In the genomic region with DNA sequence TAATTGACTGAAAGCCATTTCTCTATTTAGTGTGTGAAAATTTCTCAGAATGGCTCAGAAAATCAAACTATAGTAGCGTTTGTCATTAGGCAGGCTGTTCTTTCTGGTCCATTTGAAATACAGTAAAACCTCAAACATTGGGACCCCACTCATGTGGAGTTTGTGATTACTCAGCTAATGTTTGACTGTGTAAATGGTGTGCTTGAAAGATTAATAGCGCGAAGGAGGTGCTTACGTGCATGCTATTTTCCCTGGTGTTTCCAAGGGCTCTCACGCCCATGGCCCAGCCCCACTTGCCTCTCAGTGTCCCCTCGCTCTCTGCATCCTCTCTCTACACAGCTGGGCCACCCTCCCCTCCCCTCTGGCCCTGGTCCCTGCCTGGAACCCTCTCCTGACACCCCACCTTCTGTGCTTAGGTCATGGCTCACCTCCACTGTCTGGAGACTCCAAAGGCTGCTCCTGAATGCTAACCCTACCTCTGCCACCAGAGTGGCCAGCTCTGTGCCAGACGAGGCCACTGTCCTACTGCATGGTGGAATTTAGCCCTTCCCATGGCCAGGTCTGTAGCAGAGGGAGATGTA, we compare ENCODE assay signal across 14 cellular contexts.
DNase-seq lines count a peak whose midpoint lies in the region; ATAC-seq lines count a peak whose summit lies in the region.
"Had no signal": no experiment of that assay in that cellular context is flagged by ENCODE, and none has a peak within 500 bp of the region (broad histone marks: within the 10 kb centered on the region; RNA-seq: fewer than 3 reads in every experiment).

No MANE protein-coding gene starts in this region.

- no peak overlapping the region for H3K27ac ChIP-seq in naive thymus-derived CD4-positive, alpha-beta T cell (ENCODE audit: low read depth, low read length)
- H3K27ac ChIP-seq: RWPE1 had no signal

- no peak for DNase-seq in T-helper 2 cell treated with Interferon-gamma antibody and Interleukin-4, amounts not matched to agents 5 μg/mL and 100 μg/mL, for 36 hours (ENCODE audit: low spot score)
- DNase-seq in T-helper 2 cell: no peak
- peak; percentile 82 for DNase-seq in DMS79 treated with DMSO at 0.1 percent for 48 hours (lab: John Stamatoyannopoulos, UW)
- DNase-seq in NCI-H345 treated with DMSO at 0.1 percent for 48 hours (lab: John Stamatoyannopoulos, UW; ENCODE audit: unreplicated experiment): peak; percentile 24
- DNase-seq in naive thymus-derived CD4-positive, alpha-beta T cell: no peak
- no peak for DNase-seq in 8988T
- DNase-seq in GM19238 (ENCODE audit: insufficient read length, low spot score): no peak
- DNase-seq: COR-L47, NCI-H1105, NCI-H526 treated with DMSO at 0.1 percent for 48 hours, PC-3, SW 1271 had no signal

- H3K27me3 ChIP-seq in naive thymus-derived CD4-positive, alpha-beta T cell (ENCODE audit: control insufficient read depth in 2 of 2, insufficient read depth in 2 of 2, low read length in 2 of 2): no peaks in the 10 kb centered on the region

- no peak for ATAC-seq in naive thymus-derived CD4-positive, alpha-beta T cell
- ATAC-seq: PC-3 had no signal

- no peaks in the 10 kb centered on the region for H3K9me3 ChIP-seq in naive thymus-derived CD4-positive, alpha-beta T cell (ENCODE audit: control insufficient read depth in 2 of 3, low read length in 3 of 3)
- H3K9me3 ChIP-seq: HAP-1 had no signal

- CTCF ChIA-PET in naive thymus-derived CD4-positive, alpha-beta T cell (lab: Charles Lee): no interaction called here

- intact Hi-C loops in naive thymus-derived CD4-positive, alpha-beta T cell (cut with micrococcal nuclease): loop anchor here in 1 of 2 donors (5.0 kb wide), 1 partner anchor 47 kb away; no protein-coding TSS in a partner anchor

- no peaks in the 10 kb centered on the region for H3K27me3 Mint-ChIP-seq in T-helper 2 cell treated with Interferon-gamma antibody and Interleukin-4, amounts not matched to agents 5 μg/mL and 100 μg/mL, for 36 hours (ENCODE audit: low read depth)
- H3K27me3 Mint-ChIP-seq in naive thymus-derived CD4-positive, alpha-beta T cell: no peaks in the 10 kb centered on the region

- no peak overlapping the region for H3K4me3 ChIP-seq in naive thymus-derived CD4-positive, alpha-beta T cell (ENCODE audit: low read length)
- H3K4me3 ChIP-seq: HAP-1 had no signal

- H3K4me1 Mint-ChIP-seq in T-helper 2 cell treated with Interferon-gamma antibody and Interleukin-4, amounts not matched to agents 5 μg/mL and 100 μg/mL, for 36 hours (ENCODE audit: low read depth): peaks cover 61% of the 10 kb centered on the region
- H3K4me1 Mint-ChIP-seq in naive thymus-derived CD4-positive, alpha-beta T cell: peaks cover 31 to 72% (median 55%) of the 10 kb centered on the region in 7 donors

- no peak overlapping the region for H3K4me3 Mint-ChIP-seq in T-helper 2 cell treated with Interferon-gamma antibody and Interleukin-4, amounts not matched to agents 5 μg/mL and 100 μg/mL, for 36 hours
- H3K4me3 Mint-ChIP-seq in naive thymus-derived CD4-positive, alpha-beta T cell: peak overlapping the region in 1 of 10 donors; percentile 4

- H3K27ac Mint-ChIP-seq in T-helper 2 cell treated with Interferon-gamma antibody and Interleukin-4, amounts not matched to agents 5 μg/mL and 100 μg/mL, for 36 hours: peak overlapping the region; percentile 28
- H3K27ac Mint-ChIP-seq in naive thymus-derived CD4-positive, alpha-beta T cell: peak overlapping the region in 6 of 9 donors; percentile 49 to 88 (median 66)

- H3K36me3 Mint-ChIP-seq in T-helper 2 cell treated with Interferon-gamma antibody and Interleukin-4, amounts not matched to agents 5 μg/mL and 100 μg/mL, for 36 hours (ENCODE audit: low read depth): peaks cover 76% of the 10 kb centered on the region
- peaks cover 34 to 92% (median 73%) of the 10 kb centered on the region in 5 donors for H3K36me3 Mint-ChIP-seq in naive thymus-derived CD4-positive, alpha-beta T cell

- H3K4me1 ChIP-seq in naive thymus-derived CD4-positive, alpha-beta T cell (ENCODE audit: control insufficient read depth in 2 of 2, insufficient read depth in 2 of 2, low read length in 2 of 2): peaks cover 12 to 18% of the 10 kb centered on the region in 2 donors
- H3K4me1 ChIP-seq: HAP-1 had no signal

- peaks cover 28% of the 10 kb centered on the region for H3K9me3 Mint-ChIP-seq in T-helper 2 cell treated with Interferon-gamma antibody and Interleukin-4, amounts not matched to agents 5 μg/mL and 100 μg/mL, for 36 hours
- H3K9me3 Mint-ChIP-seq in naive thymus-derived CD4-positive, alpha-beta T cell: peaks cover 0 to 17% (median 0%) of the 10 kb centered on the region in 11 donors

- peaks cover 0 to 36% (median 0%) of the 10 kb centered on the region in 3 experiments for H3K36me3 ChIP-seq in naive thymus-derived CD4-positive, alpha-beta T cell (ENCODE audit: control insufficient read depth in 2 of 3, insufficient read depth in 3 of 3, low read length in 3 of 3)

- POLR2A ChIA-PET in naive thymus-derived CD4-positive, alpha-beta T cell (lab: Charles Lee): interaction anchor here (0.7 kb wide), 1 partner anchor 1301 kb away, joined by 3 read pairs; no protein-coding TSS in a partner anchor

Comparison
In these comparisons a context has a peak if more than half of its experiments do, and no peak if none do; other contexts are left out.
1. DNase-seq: peak in DMS79 treated with DMSO at 0.1 percent for 48 hours (single experiment) and NCI-H345 treated with DMSO at 0.1 percent for 48 hours (single experiment); none in T-helper 2 cell treated with Interferon-gamma antibody and Interleukin-4, amounts not matched to agents 5 μg/mL and 100 μg/mL, for 36 hours (single experiment), T-helper 2 cell (0 of 5), naive thymus-derived CD4-positive, alpha-beta T cell (0 of 9), 8988T (single experiment) and GM19238 (single experiment).